ENCODE assay signal across 15 cellular contexts in the genomic region with DNA sequence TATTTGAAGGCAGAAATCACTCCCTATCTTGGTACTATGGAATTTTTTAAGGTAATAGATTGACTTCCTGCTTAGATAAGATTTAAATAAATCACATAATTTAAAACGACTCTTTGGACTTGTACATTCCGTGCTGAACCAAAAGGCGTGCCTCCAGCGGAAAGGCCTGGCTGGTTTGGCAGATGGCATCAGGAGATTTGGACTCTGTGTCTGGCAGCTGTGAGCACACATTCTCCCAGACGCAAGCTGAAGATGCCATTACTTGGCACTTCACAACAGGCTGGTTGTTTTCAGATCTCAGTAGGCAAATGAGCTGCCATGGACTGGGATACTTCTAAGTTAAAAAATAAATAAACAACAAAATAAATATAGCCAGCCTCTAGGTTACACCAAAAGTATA.
A peak's percentile ranks its signal among the peaks of the same experiment; 100 is the strongest.
DNase-seq lines count a peak whose midpoint lies in the region; ATAC-seq and TF ChIP-seq lines count a peak whose summit lies in the region.
"Had no signal": no experiment of that assay in that cellular context is flagged by ENCODE, and none has a peak within 500 bp of the region (broad histone marks: within the 10 kb centered on the region; RNA-seq: fewer than 3 reads in every experiment).

No MANE protein-coding gene starts in this region.

- H3K9me3 ChIP-seq in uterus (no peaks in the 10 kb centered on the region), tibial nerve (no peaks in the 10 kb centered on the region)
- H3K9me3 ChIP-seq: breast epithelium, ovary, spleen, testis had no signal

- no peak for TF ChIP-seq POLR2A in uterus (IDR thresholded peaks at IDR 0.05)
- no peak for TF ChIP-seq POLR2A in tibial nerve (IDR thresholded peaks at IDR 0.05)

- H3K4me3 ChIP-seq in uterus, result no peak overlapping the region
- no peak overlapping the region for H3K4me3 ChIP-seq in tibial nerve
- H3K4me3 ChIP-seq: breast epithelium, ovary, spleen, testis had no signal

- DNase-seq in left cardiac atrium (peak; percentile 61), cardiac septum (ENCODE audit: low spot score) (no peak), glomerular endothelial cell (ENCODE audit: extremely low read depth, low read depth, low spot score) (peak; percentile 44), pons (ENCODE audit: low spot score) (peak; percentile 76), uterus (peak in 1 of 2 donors; percentile 53), tibial nerve (ENCODE audit: low spot score in 2 of 2) (no peak), GM20000 (ENCODE audit: low spot score) (no peak), ecto neural progenitor cell (ENCODE audit: low spot score) (no peak)
- DNase-seq: NCI-H1417, NCI-H748 treated with DMSO at 0.1 percent for 48 hours, ovary, PC-3, spleen, testis had no signal

- TF ChIP-seq CTCF in uterus (IDR thresholded peaks at IDR 0.05) (no peak), tibial nerve (IDR thresholded peaks at IDR 0.05) (no peak), GM20000 (IDR thresholded peaks at IDR 0.05; ENCODE audit: extremely low read depth, missing control alignments) (no peak)

- peak in 1 of 2 donors; percentile 64 for ATAC-seq in left cardiac atrium
- ATAC-seq: PC-3 had no signal

- WGBS in tibial nerve, 2 donors, result 57 to 61% methylated on average over 5 of the region's 5 CpGs

- intact Hi-C loops in left cardiac atrium (cut with DNase I) (no loop called here), cardiac septum (cut with DNase I) (no loop called here), uterus (cut with DNase I; ENCODE audit: low total_unique reads) (no loop called here)

- H3K27me3 ChIP-seq in uterus (no peaks in the 10 kb centered on the region), tibial nerve (no peaks in the 10 kb centered on the region)
- H3K27me3 ChIP-seq: breast epithelium, ovary, spleen, testis had no signal

- H3K36me3 ChIP-seq in uterus (no peaks in the 10 kb centered on the region), tibial nerve (peaks cover 0 to 82% (median under 1%) of the 10 kb centered on the region in 3 donors)
- H3K36me3 ChIP-seq: breast epithelium, ovary had no signal

- no peaks in the 10 kb centered on the region for H3K4me1 ChIP-seq in uterus
- no peaks in the 10 kb centered on the region for H3K4me1 ChIP-seq in tibial nerve
- H3K4me1 ChIP-seq: breast epithelium, spleen, testis had no signal

- H3K27ac ChIP-seq in uterus, result peak overlapping the region; percentile 45 to 66
- H3K27ac ChIP-seq in tibial nerve, result peak overlapping the region in 1 of 4 donors; percentile 35
- H3K27ac ChIP-seq: ovary, spleen, testis had no signal

- TF ChIP-seq EP300 in tibial nerve (IDR thresholded peaks at IDR 0.05), result no peak

Comparison
In these comparisons a context has a peak if more than half of its experiments do, and no peak if none do; other contexts are left out.
1. DNase-seq: peak in left cardiac atrium (single experiment), glomerular endothelial cell (single experiment) and pons (single experiment); none in cardiac septum (single experiment), tibial nerve (0 of 2), GM20000 (single experiment) and ecto neural progenitor cell (single experiment).